30 cellular contexts compared by ENCODE assay signal in genomic region chr1:14260480-14260879, GRCh38.
"Had no signal": no experiment of that assay in that cellular context is flagged by ENCODE, and none has a peak within 500 bp of the region (broad histone marks: within the 10 kb centered on the region; RNA-seq: fewer than 3 reads in every experiment).

No MANE protein-coding gene starts in this region.

- H3K9me3 Mint-ChIP-seq: activated CD4-positive, alpha-beta memory T cell treated with anti-CD3 and anti-CD28 coated beads for 36 hours; activated CD4-positive, alpha-beta T cell treated with anti-CD3 and anti-CD28 coated beads, Interleukin-2, amount 10 ng/mL, durations not matched to agents 24 days and 14 days; activated naive CD4-positive, alpha-beta T cell treated with anti-CD3 and anti-CD28 coated beads, Interleukin-2, amount 50 U/mL, for 72 hours; dendritic cell treated with granulocyte-macrophage colony-stimulating factor and Interleukin-4, amounts not matched to agents 40 ng/mL and 50 ng/mL, for 4 days; mesothelial cell of epicardium; type B pancreatic cell had no signal

- H3K27me3 ChIP-seq: right atrium auricular region had no signal

- H3K4me3 ChIP-seq: psoas muscle, right atrium auricular region, thoracic aorta had no signal

- H3K4me3 Mint-ChIP-seq: activated CD4-positive, alpha-beta memory T cell treated with anti-CD3 and anti-CD28 coated beads for 36 hours; activated CD4-positive, alpha-beta T cell treated with anti-CD3 and anti-CD28 coated beads, Interleukin-2, amount 10 ng/mL, durations not matched to agents 24 days and 14 days; brain; dendritic cell treated with granulocyte-macrophage colony-stimulating factor and Interleukin-4, amounts not matched to agents 40 ng/mL and 50 ng/mL, for 4 days; mesothelial cell of epicardium; naive B cell; stimulated activated naive B cell treated with anti-CD40 and anti-IgM and Interleukin-4, amounts not matched to agents 10 μg/mL and 1 μg/mL and 100 μg/mL, for 72 hours; T-helper 17 cell; type B pancreatic cell had no signal

- H3K4me1 ChIP-seq: parathyroid adenoma, psoas muscle, right atrium auricular region had no signal

- DNase-seq: activated CD4-positive, alpha-beta memory T cell treated with anti-CD3 and anti-CD28 coated beads for 36 hours; activated CD4-positive, alpha-beta T cell treated with anti-CD3 and anti-CD28 coated beads, Interleukin-2, amount 10 ng/mL, durations not matched to agents 24 days and 14 days; activated CD8-positive, alpha-beta memory T cell treated with anti-CD3 and anti-CD28 coated beads, Interleukin-2, amount 50 U/mL, for 4 hours; activated naive CD4-positive, alpha-beta T cell; activated T-cell treated with anti-CD3 and anti-CD28 coated beads, Interleukin-2, amount 50 U/mL, for 1 hour; aorta; effector CD8-positive, alpha-beta T cell; head of caudate nucleus; hippocampal formation; kidney; naive B cell; nephron progenitor cell; psoas muscle; stimulated activated CD4-positive, alpha-beta T cell treated with anti-CD3 and anti-CD28 coated beads, Interleukin-15, amount 100 ng/mL, for 24 hours; stimulated activated CD4-positive, alpha-beta T cell treated with anti-CD3 and anti-CD28 coated beads, Interleukin-2, amount 100 ng/mL, for 24 hours; stimulated activated naive B cell treated with anti-CD40 and anti-IgM and Interleukin-4, amounts not matched to agents 10 μg/mL and 1 μg/mL and 100 μg/mL, for 72 hours; T-helper 17 cell; T1000; WERI-Rb-1 had no signal

- H3K9me3 ChIP-seq: psoas muscle, right atrium auricular region, thoracic aorta had no signal

- H3K27ac Mint-ChIP-seq: activated CD4-positive, alpha-beta memory T cell treated with anti-CD3 and anti-CD28 coated beads for 36 hours; activated CD4-positive, alpha-beta T cell treated with anti-CD3 and anti-CD28 coated beads, Interleukin-2, amount 10 ng/mL, durations not matched to agents 24 days and 14 days; activated naive CD4-positive, alpha-beta T cell treated with anti-CD3 and anti-CD28 coated beads, Interleukin-2, amount 50 U/mL, for 72 hours; brain; dendritic cell treated with granulocyte-macrophage colony-stimulating factor and Interleukin-4, amounts not matched to agents 40 ng/mL and 50 ng/mL, for 4 days; mesothelial cell of epicardium; naive B cell; stimulated activated naive B cell treated with anti-CD40 and anti-IgM and Interleukin-4, amounts not matched to agents 10 μg/mL and 1 μg/mL and 100 μg/mL, for 72 hours; T-helper 17 cell; type B pancreatic cell had no signal

- H3K36me3 Mint-ChIP-seq: activated CD4-positive, alpha-beta memory T cell treated with anti-CD3 and anti-CD28 coated beads for 36 hours; activated naive CD4-positive, alpha-beta T cell treated with anti-CD3 and anti-CD28 coated beads, Interleukin-2, amount 50 U/mL, for 72 hours; brain; mesothelial cell of epicardium; naive B cell; stimulated activated naive B cell treated with anti-CD40 and anti-IgM and Interleukin-4, amounts not matched to agents 10 μg/mL and 1 μg/mL and 100 μg/mL, for 72 hours; type B pancreatic cell had no signal

- H3K27ac ChIP-seq: epithelial cell of prostate, parathyroid adenoma, psoas muscle, thoracic aorta, WERI-Rb-1 had no signal

- H3K36me3 ChIP-seq: right atrium auricular region, thoracic aorta, WERI-Rb-1 had no signal

- H3K4me1 Mint-ChIP-seq: activated CD4-positive, alpha-beta T cell treated with anti-CD3 and anti-CD28 coated beads, Interleukin-2, amount 10 ng/mL, durations not matched to agents 24 days and 14 days; naive B cell; T-helper 17 cell had no signal

- ATAC-seq: activated CD4-positive, CD25-positive, alpha-beta regulatory T cell treated with anti-CD3 and anti-CD28 coated beads, Interleukin-2, amount 50 U/mL, for 24 hours; activated naive CD4-positive, alpha-beta T cell treated with anti-CD3 and anti-CD28 coated beads, Interleukin-2, amount 50 U/mL, for 72 hours; psoas muscle; SK-N-SH treated with all-trans-retinoic acid at 6 μM for 48 hours; stimulated activated naive B cell treated with anti-CD40 and anti-IgM and Interleukin-4, amounts not matched to agents 10 μg/mL and 1 μg/mL and 100 μg/mL, for 72 hours; T-helper 17 cell had no signal
